ENCODE assay signal across 8 cellular contexts in genomic region chr19:47863514-47863936, GRCh38. TPM values are rescaled to one million over a fixed set of nuclear protein-coding genes. Genes with fewer than 3 reads are reported as not detected.
DNase-seq lines count a peak whose midpoint lies in the region; ATAC-seq and TF ChIP-seq lines count a peak whose summit lies in the region.

No MANE protein-coding gene starts in this region.

- no peak overlapping the region for H3T11ph ChIP-seq in H9 (ENCODE audit: low read length)

- no peak overlapping the region for H2AK5ac ChIP-seq in H9 (ENCODE audit: insufficient read length, low read length)

- no peaks in the 10 kb centered on the region; a peak in 2 of 5 replicates for H3K9me3 Mint-ChIP-seq in H9
- H3K9me3 Mint-ChIP-seq in activated CD8-positive, alpha-beta T cell treated with anti-CD3 and anti-CD28 coated beads for 36 hours, result peaks cover 2% of the 10 kb centered on the region

- no CpG with 5 or more reads among the region's 14 CpGs for WGBS in H9 (ENCODE audit: extremely low coverage, insufficient read length, low lambda C conversion rate)
- 11 to 16% methylated on average over 13 to 14 of the region's 14 CpGs for WGBS in ectodermal cell, 2 experiments

- H3K4me1 ChIP-seq in H9 (ENCODE audit: insufficient read depth, low read length) (no peaks in the 10 kb centered on the region), ectodermal cell (ENCODE audit: control insufficient read depth, insufficient read depth, low read length) (no peaks in the 10 kb centered on the region)

- no peak overlapping the region for H2BK20ac ChIP-seq in H9 (ENCODE audit: low read depth, low read length, poor library complexity, severe bottlenecking)

- no peak overlapping the region for H3K56ac ChIP-seq in H9 (ENCODE audit: insufficient read length, low read depth, low read length)

- H3K9ac ChIP-seq in H9 (ENCODE audit: extremely low read depth, insufficient read length, low read length), result no peak overlapping the region

- H3K14ac ChIP-seq in H9 (ENCODE audit: insufficient read depth, low read length), result no peak overlapping the region

- H3K36me3 Mint-ChIP-seq in H9 (ENCODE audit: insufficient read depth in 1 of 3, low read depth in 3 of 3), result peaks cover 0 to 3% (median 0%) of the 10 kb centered on the region in 3 experiments; a peak in 1 of 7 replicates
- peaks cover 3% of the 10 kb centered on the region for H3K36me3 Mint-ChIP-seq in activated CD8-positive, alpha-beta T cell treated with anti-CD3 and anti-CD28 coated beads for 36 hours (ENCODE audit: low read depth)

- H3K9me3 ChIP-seq in H9 (ENCODE audit: control insufficient read depth, low read depth, low read length), result no peaks in the 10 kb centered on the region
- H3K9me3 ChIP-seq in ectodermal cell (ENCODE audit: control insufficient read depth, low read length), result no peaks in the 10 kb centered on the region

- CTCF ChIA-PET in activated CD8-positive, alpha-beta T cell treated with anti-CD3 and anti-CD28 coated beads for 36 hours (lab: Charles Lee), result interaction anchor here (0.7 to 3.3 kb wide), 22 partner anchors 8 to 199 kb away, joined by 3 to 20 read pairs (median 3); partner anchors contain the start of genes CRX, ELSPBP1 and SULT2A1

- POLR2A ChIA-PET in activated CD8-positive, alpha-beta T cell treated with anti-CD3 and anti-CD28 coated beads for 36 hours (lab: Charles Lee), result interaction anchor here (1.0 kb wide), 1 partner anchor 14 kb away, joined by 3 read pairs; no protein-coding TSS in a partner anchor

- no peaks in the 10 kb centered on the region for H3K23me2 ChIP-seq in H9 (ENCODE audit: insufficient read length, low read depth, low read length, poor library complexity, severe bottlenecking)

- no peaks in the 10 kb centered on the region for H3K36me3 ChIP-seq in ectodermal cell (ENCODE audit: control insufficient read depth, insufficient read depth, low read length)

- H3K79me1 ChIP-seq in H9 (ENCODE audit: insufficient read depth, low read depth, low read length, poor library complexity, severe bottlenecking), result no peaks in the 10 kb centered on the region

- H2BK5ac ChIP-seq in H9 (ENCODE audit: insufficient read length, low read length), result no peak overlapping the region

- H3K4me2 ChIP-seq in H9 (ENCODE audit: insufficient read depth, insufficient read length, low read length), result no peak overlapping the region

- H3K4ac ChIP-seq in H9 (ENCODE audit: low read depth, low read length), result no peak overlapping the region

- no peaks in the 10 kb centered on the region for H3K79me2 ChIP-seq in H9 (ENCODE audit: insufficient read depth, low read length)

- no peak overlapping the region for H3K4me3 ChIP-seq in ectodermal cell (ENCODE audit: insufficient read depth, low read depth, low read length)

- no peaks in the 10 kb centered on the region for H4K20me1 ChIP-seq in H9 (ENCODE audit: control insufficient read depth, insufficient read depth, insufficient read length)

- no peak overlapping the region for H2AFZ ChIP-seq in H9 (ENCODE audit: low read length)

- H2BK15ac ChIP-seq in H9 (ENCODE audit: low read depth, low read length), result no peak overlapping the region

- H3K27me3 ChIP-seq in H9 (ENCODE audit: insufficient read depth, low read length) (no peaks in the 10 kb centered on the region), ectodermal cell (ENCODE audit: control insufficient read depth, insufficient read depth, low read length, poor library complexity, severe bottlenecking) (no peaks in the 10 kb centered on the region)

- no peak overlapping the region for H2BK12ac ChIP-seq in H9 (ENCODE audit: insufficient read length, low read depth, low read length)

- H4K91ac ChIP-seq in H9 (ENCODE audit: insufficient read length, low read depth, low read length), result no peak overlapping the region

- H3K27ac Mint-ChIP-seq in H9, result peak overlapping the region; percentile 74 to 96 (median 92); a peak in 5 of 7 replicates
- no peak overlapping the region for H3K27ac Mint-ChIP-seq in activated CD8-positive, alpha-beta T cell treated with anti-CD3 and anti-CD28 coated beads for 36 hours

- H4K5ac ChIP-seq in H9 (ENCODE audit: insufficient read length, low read depth, low read length), result no peak overlapping the region

- intact Hi-C loops in activated CD8-positive, alpha-beta T cell treated with anti-CD3 and anti-CD28 coated beads for 36 hours (cut with micrococcal nuclease), result no loop called here

- TF ChIP-seq CTCF in H9 (conservative IDR thresholded peaks at IDR 0.05), result peak; percentile 100
- TF ChIP-seq CTCF in activated CD8-positive, alpha-beta T cell treated with anti-CD3 and anti-CD28 coated beads for 36 hours (IDR thresholded peaks at IDR 0.05), result peak; percentile 96

- H3K23ac ChIP-seq in H9 (ENCODE audit: insufficient read length, low read depth, low read length), result no peak overlapping the region

- H3K18ac ChIP-seq in H9 (ENCODE audit: insufficient read length, low read depth, low read length), result no peak overlapping the region

- peak overlapping the region in 1 of 2 experiments; percentile 15; a peak in 4 of 5 replicates for H3K4me3 Mint-ChIP-seq in H9
- H3K4me3 Mint-ChIP-seq in activated CD8-positive, alpha-beta T cell treated with anti-CD3 and anti-CD28 coated beads for 36 hours, result no peak overlapping the region

- peak; percentile 98 for ATAC-seq in activated CD8-positive, alpha-beta T cell treated with anti-CD3 and anti-CD28 coated beads for 36 hours
- no peak for ATAC-seq in GM19351 (IDR thresholded peaks at IDR 0.05; ENCODE audit: unreplicated experiment)

- DNase-seq in AG20443 (ENCODE audit: low spot score) (peak; percentile 95), H9 (peak; percentile 95), NCI-H774 (lab: John Stamatoyannopoulos, UW) (peak; percentile 66), medulla oblongata (ENCODE audit: extremely low spot score) (peak; percentile 84)
- DNase-seq in activated CD8-positive, alpha-beta T cell treated with anti-CD3 and anti-CD28 coated beads for 36 hours, result peak; percentile 88
- peak; percentile 66 for DNase-seq in stimulated activated CD8-positive, alpha-beta memory T cell treated with anti-CD3 and anti-CD28 coated beads, Interleukin-12 subunit alpha, Interleukin-12 subunit beta, amount 100 ng/mL, for 24 hours (ENCODE audit: extremely low read depth)

- H4K8ac ChIP-seq in H9 (replicated peaks; ENCODE audit: insufficient read length, low read depth, low read length), result no peak overlapping the region

- no peaks in the 10 kb centered on the region for H3K27me3 Mint-ChIP-seq in H9 (ENCODE audit: low read depth)
- peaks cover 14% of the 10 kb centered on the region for H3K27me3 Mint-ChIP-seq in activated CD8-positive, alpha-beta T cell treated with anti-CD3 and anti-CD28 coated beads for 36 hours

- H3K27ac ChIP-seq in H9 (ENCODE audit: insufficient read length, low read depth, low read length), result no peak overlapping the region
- H3K27ac ChIP-seq in ectodermal cell (ENCODE audit: insufficient read depth, low read depth, low read length, poor library complexity, severe bottlenecking), result peak overlapping the region; percentile 84

- H3K4me1 Mint-ChIP-seq in H9, result peaks cover 15 to 21% of the 10 kb centered on the region in 2 experiments
- no peaks in the 10 kb centered on the region for H3K4me1 Mint-ChIP-seq in activated CD8-positive, alpha-beta T cell treated with anti-CD3 and anti-CD28 coated beads for 36 hours (ENCODE audit: low read depth)

- H2BK120ac ChIP-seq in H9 (ENCODE audit: low read depth, low read length, poor library complexity, severe bottlenecking), result no peak overlapping the region

RNA-seq across cellular contexts. Expression of gene TPRX2, which starts 4.5 kb away (rescaled TPM):
- total RNA-seq in H9 (2021), result not detected in 2 replicates
- total RNA-seq in activated CD8-positive, alpha-beta T cell treated with anti-CD3 and anti-CD28 coated beads for 36 hours, result not detected
- not detected for polyA plus RNA-seq in ectodermal cell (2013, experiment 1 of 4)
- not detected for polyA plus RNA-seq in ectodermal cell (2013, experiment 2 of 4)
- not detected for polyA plus RNA-seq in ectodermal cell (2013, experiment 3 of 4)
- not detected for polyA plus RNA-seq in ectodermal cell (2013, experiment 4 of 4)

RNA-seq across cellular contexts. Expression of gene SULT2A1, which starts 22.6 kb away (rescaled TPM):
- not detected in 2 replicates for total RNA-seq in H9 (2021)
- not detected for total RNA-seq in activated CD8-positive, alpha-beta T cell treated with anti-CD3 and anti-CD28 coated beads for 36 hours
- polyA plus RNA-seq in ectodermal cell (2013, experiment 1 of 4), result not detected
- polyA plus RNA-seq in ectodermal cell (2013, experiment 2 of 4), result not detected
- polyA plus RNA-seq in ectodermal cell (2013, experiment 3 of 4), result not detected
- not detected for polyA plus RNA-seq in ectodermal cell (2013, experiment 4 of 4)

RNA-seq across cellular contexts. Expression of gene CRX, which starts 41.8 kb away (rescaled TPM):
- 0.13 and 0.15 TPM in 2 replicates for total RNA-seq in H9 (2021)
- total RNA-seq in activated CD8-positive, alpha-beta T cell treated with anti-CD3 and anti-CD28 coated beads for 36 hours, result not detected
- polyA plus RNA-seq in ectodermal cell (2013, experiment 1 of 4), result 0.61 TPM
- 0.43 TPM for polyA plus RNA-seq in ectodermal cell (2013, experiment 2 of 4)
- 0.16 TPM for polyA plus RNA-seq in ectodermal cell (2013, experiment 3 of 4)
- 0.24 TPM for polyA plus RNA-seq in ectodermal cell (2013, experiment 4 of 4)

RNA-seq across cellular contexts. Expression of gene TPRX1, which starts 59.2 kb away (rescaled TPM):
- total RNA-seq in H9 (2021), result not detected in 2 replicates
- not detected for total RNA-seq in activated CD8-positive, alpha-beta T cell treated with anti-CD3 and anti-CD28 coated beads for 36 hours
- not detected for polyA plus RNA-seq in ectodermal cell (2013, experiment 1 of 4)
- polyA plus RNA-seq in ectodermal cell (2013, experiment 2 of 4), result not detected
- polyA plus RNA-seq in ectodermal cell (2013, experiment 3 of 4), result not detected
- polyA plus RNA-seq in ectodermal cell (2013, experiment 4 of 4), result not detected
